8 cellular contexts compared by ENCODE assay signal in the genomic region with DNA sequence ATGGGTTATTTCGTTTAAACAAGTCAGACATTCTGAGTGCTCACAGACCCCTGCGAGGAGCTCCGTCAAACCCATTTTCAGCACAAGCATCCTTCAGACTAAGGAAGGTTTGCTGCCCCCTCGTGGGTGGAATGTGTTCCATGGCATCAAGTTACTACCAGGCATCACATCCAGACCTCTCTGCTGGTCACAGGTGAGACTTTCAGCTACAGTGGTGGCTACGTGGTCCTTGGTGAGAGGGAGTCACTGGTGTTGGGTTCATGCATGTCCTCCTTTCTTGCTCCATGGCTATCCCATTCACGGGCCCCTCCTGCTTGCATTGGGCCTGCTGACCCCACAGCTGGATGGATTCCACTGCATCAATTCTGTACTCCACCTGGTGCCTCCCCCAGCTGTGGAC. TPM values are rescaled to one million over a fixed set of nuclear protein-coding genes. Genes with fewer than 3 reads are reported as not detected.
DNase-seq lines count a peak whose midpoint lies in the region; ATAC-seq lines count a peak whose summit lies in the region.

No MANE protein-coding gene starts in this region.

- H4K5ac ChIP-seq in mesendoderm (ENCODE audit: low read length), result no peak overlapping the region

- H3K27ac ChIP-seq in mesendoderm (ENCODE audit: low read depth, low read length), result no peak overlapping the region

- H3K4me1 ChIP-seq in mesendoderm (ENCODE audit: control insufficient read depth, low read depth, low read length), result no peaks in the 10 kb centered on the region

- no peaks in the 10 kb centered on the region for H3K79me1 ChIP-seq in mesendoderm (ENCODE audit: low read length)

- H3K4me2 ChIP-seq in mesendoderm (ENCODE audit: low read length), result no peak overlapping the region

- H3K18ac ChIP-seq in mesendoderm (ENCODE audit: low read length), result no peak overlapping the region

- H3K4me3 ChIP-seq in mesendoderm (ENCODE audit: low read length), result no peak overlapping the region

- no peak overlapping the region for H2BK15ac ChIP-seq in mesendoderm (replicated peaks; ENCODE audit: low read depth)

- H4K8ac ChIP-seq in mesendoderm (ENCODE audit: low read depth, low read length), result no peak overlapping the region

- no peaks in the 10 kb centered on the region for H3K36me3 ChIP-seq in mesendoderm (ENCODE audit: control insufficient read depth, insufficient read depth, low read length)

- H2AK5ac ChIP-seq in mesendoderm (ENCODE audit: low read length), result no peak overlapping the region

- no peak overlapping the region for H3K56ac ChIP-seq in mesendoderm (ENCODE audit: low read length)

- H3K23ac ChIP-seq in mesendoderm (ENCODE audit: low read length), result no peak overlapping the region

- DNase-seq in SHP77 (lab: John Stamatoyannopoulos, UW) (peak; percentile 38 to 65), SHP77 treated with DMSO at 0.1 percent for 48 hours (lab: John Stamatoyannopoulos, UW) (no peak), NCI-H446 (lab: John Stamatoyannopoulos, UW) (peak; percentile 39 to 65), mesendoderm (peak; percentile 92)
- DNase-seq in activated CD4-positive, alpha-beta T cell treated with anti-CD3 and anti-CD28 coated beads, Interleukin-2, amount 50 U/mL, for 24 hours (ENCODE audit: low read depth in 1 of 2, low spot score in 1 of 2), result peak; percentile 39 to 63
- peak; percentile 32 for DNase-seq in effector CD8-positive, alpha-beta T cell (lab: John Stamatoyannopoulos, UW)
- DNase-seq in stimulated activated CD8-positive, alpha-beta memory T cell treated with anti-CD3 and anti-CD28 coated beads, Interleukin-2, amount 100 ng/mL, for 48 hours (ENCODE audit: low read depth in 2 of 2), result peak; percentile 59 to 68

- no peak for ATAC-seq in HG02870 (IDR thresholded peaks at IDR 0.05; ENCODE audit: unreplicated experiment)

- no peaks in the 10 kb centered on the region for H3K27me3 ChIP-seq in mesendoderm (ENCODE audit: insufficient read depth, low read length, poor library complexity)

- H2BK5ac ChIP-seq in mesendoderm (ENCODE audit: low read length), result no peak overlapping the region

- H3K9ac ChIP-seq in mesendoderm (ENCODE audit: low read length), result no peak overlapping the region

- no peaks in the 10 kb centered on the region for H3K79me2 ChIP-seq in mesendoderm (ENCODE audit: control insufficient read depth, insufficient read depth, low read length)

- no peak overlapping the region for H2BK120ac ChIP-seq in mesendoderm (ENCODE audit: low read depth, low read length)

- H3K4ac ChIP-seq in mesendoderm (ENCODE audit: low read depth, low read length), result no peak overlapping the region

- no CpG with 5 or more reads among the region's 6 CpGs for WGBS in mesendoderm (ENCODE audit: extremely low coverage, insufficient coverage, low lambda C conversion rate)

RNA-seq across cellular contexts. Expression of a gene that starts 9.1 kb away (rescaled TPM):
- 0.03 TPM for polyA plus RNA-seq in mesendoderm (2013, experiment 1 of 2)
- 0.06 TPM for polyA plus RNA-seq in mesendoderm (2013, experiment 2 of 2)

RNA-seq across cellular contexts. Expression of a gene that starts 14.8 kb away (rescaled TPM):
- not detected for polyA plus RNA-seq in mesendoderm (2013, experiment 1 of 2)
- not detected for polyA plus RNA-seq in mesendoderm (2013, experiment 2 of 2)

RNA-seq across cellular contexts. Expression of a gene that starts 23.5 kb away (rescaled TPM):
- polyA plus RNA-seq in mesendoderm (2013, experiment 1 of 2), result not detected
- polyA plus RNA-seq in mesendoderm (2013, experiment 2 of 2), result not detected

RNA-seq across cellular contexts. Expression of a gene that starts 43.3 kb away (rescaled TPM):
- not detected for polyA plus RNA-seq in mesendoderm (2013, experiment 1 of 2)
- not detected for polyA plus RNA-seq in mesendoderm (2013, experiment 2 of 2)

RNA-seq across cellular contexts. Expression of a gene that starts 46.8 kb away (rescaled TPM):
- not detected for polyA plus RNA-seq in mesendoderm (2013, experiment 1 of 2)
- not detected for polyA plus RNA-seq in mesendoderm (2013, experiment 2 of 2)
